ENCODE assay signal across 12 cellular contexts in genomic region chr14:90109858-90110257, GRCh38. TPM values are rescaled to one million over a fixed set of nuclear protein-coding genes. Genes with fewer than 3 reads are reported as not detected.
DNase-seq lines count a peak whose midpoint lies in the region; ATAC-seq and TF ChIP-seq lines count a peak whose summit lies in the region.
"Had no signal": no experiment of that assay in that cellular context is flagged by ENCODE, and none has a peak within 500 bp of the region (broad histone marks: within the 10 kb centered on the region; RNA-seq: fewer than 3 reads in every experiment).

No MANE protein-coding gene starts in this region.

- no peak overlapping the region for H2AK5ac ChIP-seq in mesendoderm (ENCODE audit: low read length)

- H3K56ac ChIP-seq in mesendoderm (ENCODE audit: low read length): no peak overlapping the region

- CTCF ChIA-PET in HEK293 (lab: Yijun Ruan, JAX): interaction anchor here (0.6 to 1.5 kb wide), 5 partner anchors 10 to 1286 kb away, joined by 3 to 7 read pairs (median 3); no protein-coding TSS in a partner anchor

- H2BK15ac ChIP-seq in mesendoderm (replicated peaks; ENCODE audit: low read depth): no peak overlapping the region

- no peaks in the 10 kb centered on the region for H3K27me3 ChIP-seq in WERI-Rb-1 (ENCODE audit: insufficient read depth, low read depth, severe bottlenecking)
- no peaks in the 10 kb centered on the region for H3K27me3 ChIP-seq in mesendoderm (ENCODE audit: insufficient read depth, low read length, poor library complexity)
- H3K27me3 ChIP-seq: vagina had no signal

- no peaks in the 10 kb centered on the region for H3K36me3 ChIP-seq in HEK293 (ENCODE audit: control insufficient read depth in 2 of 2, insufficient read depth in 1 of 2, low read length in 2 of 2)
- H3K36me3 ChIP-seq in WERI-Rb-1: no peaks in the 10 kb centered on the region
- H3K36me3 ChIP-seq in mesendoderm (ENCODE audit: control insufficient read depth, insufficient read depth, low read length): no peaks in the 10 kb centered on the region
- H3K36me3 ChIP-seq: heart right ventricle, vagina had no signal

- H3K4me1 ChIP-seq in HEK293 (ENCODE audit: control insufficient read depth, insufficient read depth, low read length) (no peaks in the 10 kb centered on the region), mesendoderm (ENCODE audit: control insufficient read depth, low read depth, low read length) (no peaks in the 10 kb centered on the region)
- H3K4me1 ChIP-seq: heart right ventricle, vagina had no signal

- H4K8ac ChIP-seq in mesendoderm (ENCODE audit: low read depth, low read length): no peak overlapping the region

- no peak overlapping the region for H4K5ac ChIP-seq in mesendoderm (ENCODE audit: low read length)

- H3K18ac ChIP-seq in mesendoderm (ENCODE audit: low read length): no peak overlapping the region

- DNase-seq in NCI-H510A treated with DMSO at 0.1 percent for 48 hours (lab: John Stamatoyannopoulos, UW) (peak; percentile 17), NCI-H510A (lab: John Stamatoyannopoulos, UW) (no peak), WERI-Rb-1 (peak; percentile 32), mesendoderm (peak; percentile 75), NCI-H345 (lab: John Stamatoyannopoulos, UW) (no peak)
- DNase-seq: activated CD8-positive, alpha-beta memory T cell treated with anti-CD3 and anti-CD28 coated beads, Interleukin-2, amount 50 U/mL, for 48 hours; heart right ventricle had no signal

- no peaks in the 10 kb centered on the region for H3K79me2 ChIP-seq in mesendoderm (ENCODE audit: control insufficient read depth, insufficient read depth, low read length)

- no peak overlapping the region for H2BK5ac ChIP-seq in mesendoderm (ENCODE audit: low read length)

- no CpG with 5 or more reads among the region's 10 CpGs for WGBS in mesendoderm (ENCODE audit: extremely low coverage, insufficient coverage, low lambda C conversion rate)

- no peak overlapping the region for H3K4me3 ChIP-seq in HEK293 (ENCODE audit: low read depth, low read length)
- H3K4me3 ChIP-seq in WERI-Rb-1 (ENCODE audit: low read depth, low read length): no peak overlapping the region
- H3K4me3 ChIP-seq in mesendoderm (ENCODE audit: low read length): no peak overlapping the region
- H3K4me3 ChIP-seq: heart right ventricle, vagina had no signal

- 0 out of 2 replicates have a peak, but pooled peaks have one; percentile 30 for TF ChIP-seq CTCF in HEK293 (tag by site-specific recombination; IDR thresholded peaks at IDR 0.05)
- TF ChIP-seq CTCF in WERI-Rb-1 (IDR thresholded peaks at IDR 0.05; ENCODE audit: low read depth, low read length): peak; percentile 65

- no peak overlapping the region for H3K23ac ChIP-seq in mesendoderm (ENCODE audit: low read length)

- no peak for ATAC-seq in HG03095 (IDR thresholded peaks at IDR 0.05; ENCODE audit: unreplicated experiment)
- no peak for ATAC-seq in GM21447 (IDR thresholded peaks at IDR 0.05; ENCODE audit: unreplicated experiment)
- ATAC-seq: heart right ventricle had no signal

- H3K9ac ChIP-seq in mesendoderm (ENCODE audit: low read length): no peak overlapping the region

- H3K27ac ChIP-seq in HEK293 (ENCODE audit: extremely low read depth, low read depth, low read length) (no peak overlapping the region), WERI-Rb-1 (no peak overlapping the region), mesendoderm (ENCODE audit: low read depth, low read length) (no peak overlapping the region)
- H3K27ac ChIP-seq: heart right ventricle, vagina had no signal

- H2BK120ac ChIP-seq in mesendoderm (ENCODE audit: low read depth, low read length): no peak overlapping the region

- H3K4ac ChIP-seq in mesendoderm (ENCODE audit: low read depth, low read length): no peak overlapping the region

- POLR2A ChIA-PET in HEK293 (lab: Yijun Ruan, JAX): no interaction called here

- H3K79me1 ChIP-seq in mesendoderm (ENCODE audit: low read length): no peaks in the 10 kb centered on the region

- H3K9me3 ChIP-seq in HEK293 (ENCODE audit: control insufficient read depth, insufficient read depth, low read depth, low read length) (no peaks in the 10 kb centered on the region), WERI-Rb-1 (ENCODE audit: severe bottlenecking) (no peaks in the 10 kb centered on the region)
- H3K9me3 ChIP-seq: heart right ventricle, vagina had no signal

- H3K4me2 ChIP-seq in mesendoderm (ENCODE audit: low read length): no peak overlapping the region

TF ChIP-seq in HEK293, 187 proteins besides CTCF, POLR2A, EP300 and RAD21:
- 0 out of 2 replicates have a peak, but pooled peaks have one; percentile 17 for TF ChIP-seq ZNF341 (tag by site-specific recombination; IDR thresholded peaks at IDR 0.05; ENCODE audit: low read depth)
- no peak for TF ChIP-seq ZNF658 (tag by site-specific recombination; IDR thresholded peaks at IDR 0.05)

RNA-seq across cellular contexts. Expression of gene KCNK13, which starts 48.1 kb away (rescaled TPM):
- polyA plus RNA-seq in mesendoderm (2013, experiment 1 of 2): 0.28 TPM
- 0.21 TPM for polyA plus RNA-seq in mesendoderm (2013, experiment 2 of 2)
- polyA plus RNA-seq: BJ had no signal

Comparison
In these comparisons a context has a peak if more than half of its experiments do, and no peak if none do; other contexts are left out.
1. DNase-seq: peak in NCI-H510A treated with DMSO at 0.1 percent for 48 hours (single experiment), WERI-Rb-1 (single experiment) and mesendoderm (single experiment); none in NCI-H510A (single experiment) and NCI-H345 (single experiment).